Comparison of ENCODE assay signal across 12 cellular contexts in the genomic region with DNA sequence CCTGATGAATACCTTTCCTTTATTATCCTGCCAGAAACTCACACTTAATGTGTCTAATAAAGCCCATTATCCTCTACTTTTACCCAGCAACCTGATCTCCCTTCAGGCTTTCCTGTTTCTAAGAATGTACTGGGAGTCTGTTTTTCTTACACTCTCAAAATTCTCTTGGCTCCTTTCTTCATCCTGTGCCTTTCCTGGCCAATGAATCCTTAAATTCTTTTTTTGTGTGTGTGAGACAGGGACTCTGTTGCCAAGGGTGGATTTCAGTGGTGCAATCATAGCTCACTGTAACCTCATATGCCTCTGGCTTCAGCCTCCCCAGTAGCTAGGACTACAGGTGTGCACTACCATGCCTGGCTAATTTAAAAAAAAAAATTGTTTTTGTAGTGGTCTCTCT.
DNase-seq lines count a peak whose midpoint lies in the region; TF ChIP-seq lines count a peak whose summit lies in the region.
"Had no signal": no experiment of that assay in that cellular context is flagged by ENCODE, and none has a peak within 500 bp of the region (broad histone marks: within the 10 kb centered on the region; RNA-seq: fewer than 3 reads in every experiment).

No MANE protein-coding gene starts in this region.

- TF ChIP-seq POLR2A in ovary (IDR thresholded peaks at IDR 0.05), result no peak

- H3K27ac ChIP-seq in C4-2B, result peak overlapping the region; percentile 58; the same call in 1 of the 2 replicates
- peak overlapping the region; percentile 46 for H3K27ac ChIP-seq in SJCRH30
- no peak overlapping the region for H3K27ac ChIP-seq in ovary
- H3K27ac ChIP-seq: cardiac muscle cell had no signal

- H3K4me3 Mint-ChIP-seq in progenitor cell of endocrine pancreas (ENCODE audit: low read depth), result no peak overlapping the region
- H3K4me3 Mint-ChIP-seq: activated CD4-positive, alpha-beta memory T cell treated with anti-CD3 and anti-CD28 coated beads, Interleukin-2, amount 10 ng/mL, durations not matched to agents 7 days and 5 days; CD4-positive, CD25-positive, alpha-beta regulatory T cell had no signal

- TF ChIP-seq EP300 in ovary (IDR thresholded peaks at IDR 0.05), result no peak

- peaks cover 24% of the 10 kb centered on the region for H3K9me3 Mint-ChIP-seq in progenitor cell of endocrine pancreas (ENCODE audit: low read depth)

- no peaks in the 10 kb centered on the region for H3K27me3 ChIP-seq in SJCRH30
- H3K27me3 ChIP-seq in ovary, result no peaks in the 10 kb centered on the region
- H3K27me3 ChIP-seq: cardiac muscle cell had no signal

- H3K4me3 ChIP-seq in SJCRH30 (no peak overlapping the region), fibroblast of pulmonary artery (replicated peaks; ENCODE audit: low read depth, low read length) (no peak overlapping the region), ovary (no peak overlapping the region)
- H3K4me3 ChIP-seq: cardiac muscle cell had no signal

- peaks cover 2% of the 10 kb centered on the region; the same call in 1 of the 2 replicates for H3K9me3 ChIP-seq in SJCRH30 (replicated peaks)
- H3K9me3 ChIP-seq in ovary, result no peaks in the 10 kb centered on the region

- peak overlapping the region; percentile 59 for H3K27ac Mint-ChIP-seq in progenitor cell of endocrine pancreas
- H3K27ac Mint-ChIP-seq: activated CD4-positive, alpha-beta memory T cell treated with anti-CD3 and anti-CD28 coated beads, Interleukin-2, amount 10 ng/mL, durations not matched to agents 7 days and 5 days; CD4-positive, CD25-positive, alpha-beta regulatory T cell had no signal

- H3K36me3 ChIP-seq in SJCRH30 (no peaks in the 10 kb centered on the region), ovary (no peaks in the 10 kb centered on the region)
- H3K36me3 ChIP-seq: cardiac muscle cell had no signal

- DNase-seq in SJCRH30, result no peak
- DNase-seq in fibroblast of pulmonary artery (ENCODE audit: low read depth), result peak; percentile 94
- no peak for DNase-seq in progenitor cell of endocrine pancreas (ENCODE audit: low spot score, unreplicated experiment)
- no peak for DNase-seq in HK-2 (ENCODE audit: unreplicated experiment)
- no peak for DNase-seq in islet precursor cell
- DNase-seq in DMS153 treated with DMSO at 0.1 percent for 48 hours (lab: John Stamatoyannopoulos, UW; ENCODE audit: unreplicated experiment), result no peak
- no peak for DNase-seq in ovary
- DNase-seq: activated CD4-positive, alpha-beta memory T cell treated with anti-CD3 and anti-CD28 coated beads, Interleukin-2, amount 10 ng/mL, durations not matched to agents 7 days and 5 days; CD4-positive, CD25-positive, alpha-beta regulatory T cell; stimulated activated naive CD4-positive, alpha-beta T cell treated with Interleukin-2 at 50 U/mL for 16 hours had no signal

- peaks cover 11% of the 10 kb centered on the region for H3K4me1 ChIP-seq in SJCRH30
- H3K4me1 ChIP-seq in ovary (ENCODE audit: insufficient read depth), result no peaks in the 10 kb centered on the region

- peaks cover 8% of the 10 kb centered on the region for H3K36me3 Mint-ChIP-seq in progenitor cell of endocrine pancreas (ENCODE audit: insufficient read depth)
- H3K36me3 Mint-ChIP-seq: CD4-positive, CD25-positive, alpha-beta regulatory T cell had no signal

- TF ChIP-seq CTCF in C4-2B (conservative IDR thresholded peaks at IDR 0.05) (no peak), fibroblast of pulmonary artery (IDR thresholded peaks at IDR 0.05; ENCODE audit: low read length, missing control alignments) (no peak), progenitor cell of endocrine pancreas (IDR thresholded peaks at IDR 0.05; ENCODE audit: unreplicated experiment) (no peak), ovary (IDR thresholded peaks at IDR 0.05) (no peak)

- intact Hi-C loops in ovary (cut with DNase I), result no loop called here

- no peaks in the 10 kb centered on the region for H3K27me3 Mint-ChIP-seq in progenitor cell of endocrine pancreas
- H3K27me3 Mint-ChIP-seq: activated CD4-positive, alpha-beta memory T cell treated with anti-CD3 and anti-CD28 coated beads, Interleukin-2, amount 10 ng/mL, durations not matched to agents 7 days and 5 days; CD4-positive, CD25-positive, alpha-beta regulatory T cell had no signal

- peaks cover 24% of the 10 kb centered on the region for H3K4me1 Mint-ChIP-seq in progenitor cell of endocrine pancreas (ENCODE audit: low read depth)
- H3K4me1 Mint-ChIP-seq: activated CD4-positive, alpha-beta memory T cell treated with anti-CD3 and anti-CD28 coated beads, Interleukin-2, amount 10 ng/mL, durations not matched to agents 7 days and 5 days; CD4-positive, CD25-positive, alpha-beta regulatory T cell had no signal

Comparison
In these comparisons a context has a peak if more than half of its experiments do, and no peak if none do; other contexts are left out.
1. H3K27ac ChIP-seq: peak in C4-2B (single experiment) and SJCRH30 (single experiment); none in ovary (0 of 2).